In the genomic region with DNA sequence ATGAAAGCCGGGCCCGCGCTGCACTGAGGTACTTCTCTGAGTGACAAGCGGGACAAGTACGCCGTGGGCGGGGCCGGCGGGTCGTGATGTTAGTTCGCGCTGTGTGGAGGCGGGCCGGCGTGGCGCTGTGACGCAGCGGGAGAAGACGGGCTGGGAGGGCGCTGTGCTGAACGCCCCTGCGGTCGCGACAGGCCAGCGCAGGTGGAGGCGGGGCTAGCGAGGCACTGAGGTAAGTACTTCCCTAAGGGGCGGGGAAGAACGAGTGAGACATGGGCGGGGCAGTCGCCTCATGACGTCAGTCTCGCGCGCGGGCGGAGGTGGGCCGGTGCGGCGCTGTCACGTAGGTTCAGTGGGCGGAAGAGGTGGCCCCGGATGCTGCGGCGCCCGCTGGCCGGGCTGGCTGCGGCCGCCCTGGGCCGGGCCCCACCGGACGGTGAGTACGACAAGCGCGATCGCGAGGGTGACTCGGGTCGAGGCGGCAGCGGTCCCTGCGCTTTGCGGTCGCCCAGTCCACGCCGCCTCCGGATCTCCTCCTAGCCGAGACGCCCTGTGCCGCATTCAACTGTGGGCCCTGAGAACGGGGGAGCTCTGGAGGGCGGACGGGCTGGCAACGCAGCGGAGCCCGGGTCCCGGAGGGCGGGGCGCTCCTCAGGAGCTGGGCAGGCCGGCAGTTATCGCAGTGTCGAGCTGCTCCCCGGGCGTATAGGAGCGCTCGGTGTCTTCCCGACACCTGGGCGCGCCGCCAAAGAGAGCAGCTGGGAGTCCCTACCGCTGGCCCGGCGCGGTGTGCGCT, we compare ENCODE assay signal across 1 cellular context.
TF ChIP-seq lines count a peak whose summit lies in the region.

A gene with protein sequence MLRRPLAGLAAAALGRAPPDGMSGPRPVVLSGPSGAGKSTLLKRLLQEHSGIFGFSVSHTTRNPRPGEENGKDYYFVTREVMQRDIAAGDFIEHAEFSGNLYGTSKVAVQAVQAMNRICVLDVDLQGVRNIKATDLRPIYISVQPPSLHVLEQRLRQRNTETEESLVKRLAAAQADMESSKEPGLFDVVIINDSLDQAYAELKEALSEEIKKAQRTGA (plus strand): TSS at position 349 of the 793 bp plus-strand sequence. CDS start 24 bp downstream, at position 373.

TF ChIP-seq in HepG2, 621 proteins besides CTCF, POLR2A, EP300 and RAD21 (continued from another document and continues in another):
- no peak for TF ChIP-seq PTBP1 (IDR thresholded peaks at IDR 0.05; ENCODE audit: low read depth, low read length, poor library complexity, severe bottlenecking)
- TF ChIP-seq, protein P1, sequence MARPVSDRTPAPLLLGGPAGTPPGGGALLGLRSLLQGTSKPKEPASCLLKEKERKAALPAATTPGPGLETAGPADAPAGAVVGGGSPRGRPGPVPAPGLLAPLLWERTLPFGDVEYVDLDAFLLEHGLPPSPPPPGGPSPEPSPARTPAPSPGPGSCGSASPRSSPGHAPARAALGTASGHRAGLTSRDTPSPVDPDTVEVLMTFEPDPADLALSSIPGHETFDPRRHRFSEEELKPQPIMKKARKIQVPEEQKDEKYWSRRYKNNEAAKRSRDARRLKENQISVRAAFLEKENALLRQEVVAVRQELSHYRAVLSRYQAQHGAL (CRISPR knock-in tag; IDR thresholded peaks at IDR 0.05; ENCODE audit: not compliant biosample characterization), result peak; percentile 36
- TF ChIP-seq ZNF234 (CRISPR knock-in tag; conservative IDR thresholded peaks at IDR 0.05), result no peak
- no peak for TF ChIP-seq ZNF530 (CRISPR knock-in tag; IDR thresholded peaks at IDR 0.05; ENCODE audit: low read depth)
- no peak for TF ChIP-seq TRIM24 (CRISPR knock-in tag; IDR thresholded peaks at IDR 0.05)
- TF ChIP-seq RNF2 (conservative IDR thresholded peaks at IDR 0.05; ENCODE audit: low read depth), result 0 out of 2 replicates have a peak, but pooled peaks have one; percentile 25
- TF ChIP-seq RBAK (CRISPR knock-in tag; IDR thresholded peaks at IDR 0.05), result peak; percentile 44; the same call in 1 of the 2 replicates
- TF ChIP-seq, protein P2, sequence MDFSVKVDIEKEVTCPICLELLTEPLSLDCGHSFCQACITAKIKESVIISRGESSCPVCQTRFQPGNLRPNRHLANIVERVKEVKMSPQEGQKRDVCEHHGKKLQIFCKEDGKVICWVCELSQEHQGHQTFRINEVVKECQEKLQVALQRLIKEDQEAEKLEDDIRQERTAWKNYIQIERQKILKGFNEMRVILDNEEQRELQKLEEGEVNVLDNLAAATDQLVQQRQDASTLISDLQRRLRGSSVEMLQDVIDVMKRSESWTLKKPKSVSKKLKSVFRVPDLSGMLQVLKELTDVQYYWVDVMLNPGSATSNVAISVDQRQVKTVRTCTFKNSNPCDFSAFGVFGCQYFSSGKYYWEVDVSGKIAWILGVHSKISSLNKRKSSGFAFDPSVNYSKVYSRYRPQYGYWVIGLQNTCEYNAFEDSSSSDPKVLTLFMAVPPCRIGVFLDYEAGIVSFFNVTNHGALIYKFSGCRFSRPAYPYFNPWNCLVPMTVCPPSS (IDR thresholded peaks at IDR 0.05), result no peak
- TF ChIP-seq PHB2 (IDR thresholded peaks at IDR 0.05; ENCODE audit: partially characterized antibody), result no peak
- no peak for TF ChIP-seq KLF13 (CRISPR knock-in tag; IDR thresholded peaks at IDR 0.05)
- TF ChIP-seq U2AF2 (IDR thresholded peaks at IDR 0.05; ENCODE audit: low read depth, low read length), result no peak
- TF ChIP-seq, protein P3, sequence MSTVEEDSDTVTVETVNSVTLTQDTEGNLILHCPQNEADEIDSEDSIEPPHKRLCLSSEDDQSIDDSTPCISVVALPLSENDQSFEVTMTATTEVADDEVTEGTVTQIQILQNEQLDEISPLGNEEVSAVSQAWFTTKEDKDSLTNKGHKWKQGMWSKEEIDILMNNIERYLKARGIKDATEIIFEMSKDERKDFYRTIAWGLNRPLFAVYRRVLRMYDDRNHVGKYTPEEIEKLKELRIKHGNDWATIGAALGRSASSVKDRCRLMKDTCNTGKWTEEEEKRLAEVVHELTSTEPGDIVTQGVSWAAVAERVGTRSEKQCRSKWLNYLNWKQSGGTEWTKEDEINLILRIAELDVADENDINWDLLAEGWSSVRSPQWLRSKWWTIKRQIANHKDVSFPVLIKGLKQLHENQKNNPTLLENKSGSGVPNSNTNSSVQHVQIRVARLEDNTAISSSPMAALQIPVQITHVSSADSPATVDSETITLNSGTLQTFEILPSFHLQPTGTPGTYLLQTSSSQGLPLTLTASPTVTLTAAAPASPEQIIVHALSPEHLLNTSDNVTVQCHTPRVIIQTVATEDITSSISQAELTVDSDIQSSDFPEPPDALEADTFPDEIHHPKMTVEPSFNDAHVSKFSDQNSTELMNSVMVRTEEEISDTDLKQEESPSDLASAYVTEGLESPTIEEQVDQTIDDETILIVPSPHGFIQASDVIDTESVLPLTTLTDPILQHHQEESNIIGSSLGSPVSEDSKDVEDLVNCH (CRISPR knock-in tag; IDR thresholded peaks at IDR 0.05), result no peak
- TF ChIP-seq ZNF451 (CRISPR knock-in tag; IDR thresholded peaks at IDR 0.05), result no peak
- no peak; the same call in 1 of the 2 replicates for TF ChIP-seq GFI1 (CRISPR knock-in tag; IDR thresholded peaks at IDR 0.05; ENCODE audit: borderline replicate concordance)
- no peak; the same call in 1 of the 2 replicates for TF ChIP-seq RCOR2 (CRISPR knock-in tag; IDR thresholded peaks at IDR 0.05)
- 0 out of 2 replicates have a peak, but pooled peaks have one; percentile 19 for TF ChIP-seq ZNF121 (CRISPR knock-in tag; IDR thresholded peaks at IDR 0.05)
- TF ChIP-seq, protein P4, sequence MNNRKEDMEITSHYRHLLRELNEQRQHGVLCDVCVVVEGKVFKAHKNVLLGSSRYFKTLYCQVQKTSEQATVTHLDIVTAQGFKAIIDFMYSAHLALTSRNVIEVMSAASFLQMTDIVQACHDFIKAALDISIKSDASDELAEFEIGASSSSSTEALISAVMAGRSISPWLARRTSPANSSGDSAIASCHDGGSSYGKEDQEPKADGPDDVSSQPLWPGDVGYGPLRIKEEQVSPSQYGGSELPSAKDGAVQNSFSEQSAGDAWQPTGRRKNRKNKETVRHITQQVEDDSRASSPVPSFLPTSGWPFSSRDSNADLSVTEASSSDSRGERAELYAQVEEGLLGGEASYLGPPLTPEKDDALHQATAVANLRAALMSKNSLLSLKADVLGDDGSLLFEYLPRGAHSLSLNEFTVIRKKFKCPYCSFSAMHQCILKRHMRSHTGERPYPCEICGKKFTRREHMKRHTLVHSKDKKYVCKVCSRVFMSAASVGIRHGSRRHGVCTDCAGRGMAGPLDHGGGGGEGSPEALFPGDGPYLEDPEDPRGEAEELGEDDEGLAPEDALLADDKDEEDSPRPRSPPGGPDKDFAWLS (CRISPR knock-in tag; IDR thresholded peaks at IDR 0.05; ENCODE audit: borderline replicate concordance), result peak; percentile 66; the same call in 1 of the 2 replicates
- TF ChIP-seq HNRNPUL1 (IDR thresholded peaks at IDR 0.05; ENCODE audit: low read depth, low read length), result no peak
- TF ChIP-seq POGZ (CRISPR knock-in tag; IDR thresholded peaks at IDR 0.05), result peak; percentile 90
- TF ChIP-seq HES4 (CRISPR knock-in tag; IDR thresholded peaks at IDR 0.05; ENCODE audit: borderline replicate concordance), result peak; percentile 71; the same call in 1 of the 2 replicates
- TF ChIP-seq TSC22D2 (CRISPR knock-in tag; IDR thresholded peaks at IDR 0.05; ENCODE audit: borderline replicate concordance), result no peak
- peak; percentile 77 for TF ChIP-seq NFYB (CRISPR knock-in tag; IDR thresholded peaks at IDR 0.05)
- no peak for TF ChIP-seq ZNF781 (CRISPR knock-in tag; IDR thresholded peaks at IDR 0.05; ENCODE audit: borderline replicate concordance, not compliant biosample characterization)
- no peak for TF ChIP-seq KAT2B (IDR thresholded peaks at IDR 0.05; ENCODE audit: borderline replicate concordance, low read depth, low read length)
- TF ChIP-seq, protein P5, sequence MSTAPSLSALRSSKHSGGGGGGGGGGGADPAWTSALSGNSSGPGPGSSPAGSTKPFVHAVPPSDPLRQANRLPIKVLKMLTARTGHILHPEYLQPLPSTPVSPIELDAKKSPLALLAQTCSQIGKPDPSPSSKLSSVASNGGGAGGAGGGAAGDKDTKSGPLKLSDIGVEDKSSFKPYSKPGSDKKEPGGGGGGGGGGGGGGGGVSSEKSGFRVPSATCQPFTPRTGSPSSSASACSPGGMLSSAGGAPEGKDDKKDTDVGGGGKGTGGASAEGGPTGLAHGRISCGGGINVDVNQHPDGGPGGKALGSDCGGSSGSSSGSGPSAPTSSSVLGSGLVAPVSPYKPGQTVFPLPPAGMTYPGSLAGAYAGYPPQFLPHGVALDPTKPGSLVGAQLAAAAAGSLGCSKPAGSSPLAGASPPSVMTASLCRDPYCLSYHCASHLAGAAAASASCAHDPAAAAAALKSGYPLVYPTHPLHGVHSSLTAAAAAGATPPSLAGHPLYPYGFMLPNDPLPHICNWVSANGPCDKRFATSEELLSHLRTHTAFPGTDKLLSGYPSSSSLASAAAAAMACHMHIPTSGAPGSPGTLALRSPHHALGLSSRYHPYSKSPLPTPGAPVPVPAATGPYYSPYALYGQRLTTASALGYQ (CRISPR knock-in tag; IDR thresholded peaks at IDR 0.05), result peak; percentile 50; the same call in 1 of the 2 replicates
- TF ChIP-seq, protein P6, sequence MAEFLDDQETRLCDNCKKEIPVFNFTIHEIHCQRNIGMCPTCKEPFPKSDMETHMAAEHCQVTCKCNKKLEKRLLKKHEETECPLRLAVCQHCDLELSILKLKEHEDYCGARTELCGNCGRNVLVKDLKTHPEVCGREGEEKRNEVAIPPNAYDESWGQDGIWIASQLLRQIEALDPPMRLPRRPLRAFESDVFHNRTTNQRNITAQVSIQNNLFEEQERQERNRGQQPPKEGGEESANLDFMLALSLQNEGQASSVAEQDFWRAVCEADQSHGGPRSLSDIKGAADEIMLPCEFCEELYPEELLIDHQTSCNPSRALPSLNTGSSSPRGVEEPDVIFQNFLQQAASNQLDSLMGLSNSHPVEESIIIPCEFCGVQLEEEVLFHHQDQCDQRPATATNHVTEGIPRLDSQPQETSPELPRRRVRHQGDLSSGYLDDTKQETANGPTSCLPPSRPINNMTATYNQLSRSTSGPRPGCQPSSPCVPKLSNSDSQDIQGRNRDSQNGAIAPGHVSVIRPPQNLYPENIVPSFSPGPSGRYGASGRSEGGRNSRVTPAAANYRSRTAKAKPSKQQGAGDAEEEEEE (CRISPR knock-in tag; IDR thresholded peaks at IDR 0.05; ENCODE audit: borderline replicate concordance), result no peak
- TF ChIP-seq ZNF746 (CRISPR knock-in tag; IDR thresholded peaks at IDR 0.05), result 0 out of 2 replicates have a peak, but pooled peaks have one; percentile 68
- TF ChIP-seq NCOA2 (CRISPR knock-in tag; IDR thresholded peaks at IDR 0.05), result no peak
- TF ChIP-seq PRMT3 (CRISPR knock-in tag; IDR thresholded peaks at IDR 0.05; ENCODE audit: borderline replicate concordance, low read depth), result no peak
- TF ChIP-seq, protein P7, sequence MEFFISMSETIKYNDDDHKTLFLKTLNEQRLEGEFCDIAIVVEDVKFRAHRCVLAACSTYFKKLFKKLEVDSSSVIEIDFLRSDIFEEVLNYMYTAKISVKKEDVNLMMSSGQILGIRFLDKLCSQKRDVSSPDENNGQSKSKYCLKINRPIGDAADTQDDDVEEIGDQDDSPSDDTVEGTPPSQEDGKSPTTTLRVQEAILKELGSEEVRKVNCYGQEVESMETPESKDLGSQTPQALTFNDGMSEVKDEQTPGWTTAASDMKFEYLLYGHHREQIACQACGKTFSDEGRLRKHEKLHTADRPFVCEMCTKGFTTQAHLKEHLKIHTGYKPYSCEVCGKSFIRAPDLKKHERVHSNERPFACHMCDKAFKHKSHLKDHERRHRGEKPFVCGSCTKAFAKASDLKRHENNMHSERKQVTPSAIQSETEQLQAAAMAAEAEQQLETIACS (CRISPR knock-in tag; IDR thresholded peaks at IDR 0.05), result no peak
- TF ChIP-seq, protein P8, sequence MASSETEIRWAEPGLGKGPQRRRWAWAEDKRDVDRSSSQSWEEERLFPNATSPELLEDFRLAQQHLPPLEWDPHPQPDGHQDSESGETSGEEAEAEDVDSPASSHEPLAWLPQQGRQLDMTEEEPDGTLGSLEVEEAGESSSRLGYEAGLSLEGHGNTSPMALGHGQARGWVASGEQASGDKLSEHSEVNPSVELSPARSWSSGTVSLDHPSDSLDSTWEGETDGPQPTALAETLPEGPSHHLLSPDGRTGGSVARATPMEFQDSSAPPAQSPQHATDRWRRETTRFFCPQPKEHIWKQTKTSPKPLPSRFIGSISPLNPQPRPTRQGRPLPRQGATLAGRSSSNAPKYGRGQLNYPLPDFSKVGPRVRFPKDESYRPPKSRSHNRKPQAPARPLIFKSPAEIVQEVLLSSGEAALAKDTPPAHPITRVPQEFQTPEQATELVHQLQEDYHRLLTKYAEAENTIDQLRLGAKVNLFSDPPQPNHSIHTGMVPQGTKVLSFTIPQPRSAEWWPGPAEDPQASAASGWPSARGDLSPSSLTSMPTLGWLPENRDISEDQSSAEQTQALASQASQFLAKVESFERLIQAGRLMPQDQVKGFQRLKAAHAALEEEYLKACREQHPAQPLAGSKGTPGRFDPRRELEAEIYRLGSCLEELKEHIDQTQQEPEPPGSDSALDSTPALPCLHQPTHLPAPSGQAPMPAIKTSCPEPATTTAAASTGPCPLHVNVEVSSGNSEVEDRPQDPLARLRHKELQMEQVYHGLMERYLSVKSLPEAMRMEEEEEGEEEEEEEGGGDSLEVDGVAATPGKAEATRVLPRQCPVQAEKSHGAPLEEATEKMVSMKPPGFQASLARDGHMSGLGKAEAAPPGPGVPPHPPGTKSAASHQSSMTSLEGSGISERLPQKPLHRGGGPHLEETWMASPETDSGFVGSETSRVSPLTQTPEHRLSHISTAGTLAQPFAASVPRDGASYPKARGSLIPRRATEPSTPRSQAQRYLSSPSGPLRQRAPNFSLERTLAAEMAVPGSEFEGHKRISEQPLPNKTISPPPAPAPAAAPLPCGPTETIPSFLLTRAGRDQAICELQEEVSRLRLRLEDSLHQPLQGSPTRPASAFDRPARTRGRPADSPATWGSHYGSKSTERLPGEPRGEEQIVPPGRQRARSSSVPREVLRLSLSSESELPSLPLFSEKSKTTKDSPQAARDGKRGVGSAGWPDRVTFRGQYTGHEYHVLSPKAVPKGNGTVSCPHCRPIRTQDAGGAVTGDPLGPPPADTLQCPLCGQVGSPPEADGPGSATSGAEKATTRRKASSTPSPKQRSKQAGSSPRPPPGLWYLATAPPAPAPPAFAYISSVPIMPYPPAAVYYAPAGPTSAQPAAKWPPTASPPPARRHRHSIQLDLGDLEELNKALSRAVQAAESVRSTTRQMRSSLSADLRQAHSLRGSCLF (CRISPR knock-in tag; IDR thresholded peaks at IDR 0.05; ENCODE audit: borderline replicate concordance), result no peak
- TF ChIP-seq NFE2 (CRISPR knock-in tag; IDR thresholded peaks at IDR 0.05), result no peak
- TF ChIP-seq RBM22 (optimal IDR thresholded peaks at IDR 0.05; ENCODE audit: low read length), result no peak
- TF ChIP-seq, protein P9, sequence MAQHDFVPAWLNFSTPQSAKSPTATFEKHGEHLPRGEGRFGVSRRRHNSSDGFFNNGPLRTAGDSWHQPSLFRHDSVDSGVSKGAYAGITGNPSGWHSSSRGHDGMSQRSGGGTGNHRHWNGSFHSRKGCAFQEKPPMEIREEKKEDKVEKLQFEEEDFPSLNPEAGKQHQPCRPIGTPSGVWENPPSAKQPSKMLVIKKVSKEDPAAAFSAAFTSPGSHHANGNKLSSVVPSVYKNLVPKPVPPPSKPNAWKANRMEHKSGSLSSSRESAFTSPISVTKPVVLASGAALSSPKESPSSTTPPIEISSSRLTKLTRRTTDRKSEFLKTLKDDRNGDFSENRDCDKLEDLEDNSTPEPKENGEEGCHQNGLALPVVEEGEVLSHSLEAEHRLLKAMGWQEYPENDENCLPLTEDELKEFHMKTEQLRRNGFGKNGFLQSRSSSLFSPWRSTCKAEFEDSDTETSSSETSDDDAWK (CRISPR knock-in tag; IDR thresholded peaks at IDR 0.05), result no peak
